ENCODE assay signal across 17 cellular contexts in the genomic region with DNA sequence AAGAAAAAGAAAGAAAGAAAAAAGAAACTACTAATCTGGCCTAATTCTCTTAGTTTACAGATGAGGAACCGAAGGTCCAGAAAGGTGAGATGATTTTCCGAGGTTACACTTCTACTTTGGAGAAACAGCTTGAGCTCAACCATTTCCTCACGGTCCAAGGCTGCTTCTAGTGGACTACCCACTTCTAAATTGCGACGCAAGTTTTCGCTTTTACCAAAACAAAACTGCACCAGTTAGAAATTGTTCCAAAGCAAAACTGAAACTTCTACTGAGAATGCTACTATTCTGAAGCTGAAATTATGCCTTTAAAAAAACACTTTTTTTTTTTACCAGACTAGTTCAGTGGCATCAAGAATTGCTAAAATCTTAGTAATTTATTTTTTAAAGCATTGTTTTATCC.
DNase-seq lines count a peak whose midpoint lies in the region; ATAC-seq and TF ChIP-seq lines count a peak whose summit lies in the region.
"Had no signal": no experiment of that assay in that cellular context is flagged by ENCODE, and none has a peak within 500 bp of the region (broad histone marks: within the 10 kb centered on the region; RNA-seq: fewer than 3 reads in every experiment).

No MANE protein-coding gene starts in this region.

- CTCF ChIA-PET in CD4-positive, alpha-beta memory T cell (lab: Charles Lee; ENCODE audit: partially characterized antibody) = interaction anchor here (1.6 kb wide), 1 partner anchor 36 kb away, joined by 5 read pairs; no protein-coding TSS in a partner anchor
- CTCF ChIA-PET in activated CD8-positive, alpha-beta T cell treated with anti-CD3 and anti-CD28 coated beads for 36 hours (lab: Charles Lee) = no interaction called here

- no peak overlapping the region for H3K4me3 ChIP-seq in CD4-positive, alpha-beta memory T cell (ENCODE audit: low read length in 2 of 2)
- H3K4me3 ChIP-seq: smooth muscle cell had no signal

- H3K27ac ChIP-seq in CD4-positive, alpha-beta memory T cell (ENCODE audit: low read depth, low read length) = no peak overlapping the region

- H3K36me3 ChIP-seq in CD4-positive, alpha-beta memory T cell (ENCODE audit: insufficient read depth, low read length) = no peaks in the 10 kb centered on the region

- peak overlapping the region in 3 of 7 donors; percentile 47 to 75 (median 64) for H3K27ac Mint-ChIP-seq in CD4-positive, alpha-beta memory T cell
- H3K27ac Mint-ChIP-seq in progenitor cell of endocrine pancreas = no peak overlapping the region
- H3K27ac Mint-ChIP-seq in activated CD8-positive, alpha-beta T cell treated with anti-CD3 and anti-CD28 coated beads for 36 hours = no peak overlapping the region

- no peak for DNase-seq in CD4-positive, alpha-beta memory T cell
- DNase-seq in progenitor cell of endocrine pancreas (ENCODE audit: low spot score, unreplicated experiment) (no peak), LoVo (ENCODE audit: low spot score) (no peak), GDM1 (lab: John Stamatoyannopoulos, UW) (no peak)
- DNase-seq in activated CD8-positive, alpha-beta T cell treated with anti-CD3 and anti-CD28 coated beads for 36 hours = no peak
- DNase-seq: amygdala; DMS53; effector CD8-positive, alpha-beta T cell; NCI-H2107; OCI-M1; T1000; trophoblast cell had no signal

- H3K9me3 Mint-ChIP-seq in CD4-positive, alpha-beta memory T cell = peaks cover 0 to 2% (median 0%) of the 10 kb centered on the region in 8 donors
- peaks cover under 1% of the 10 kb centered on the region for H3K9me3 Mint-ChIP-seq in progenitor cell of endocrine pancreas (ENCODE audit: low read depth)
- no peaks in the 10 kb centered on the region for H3K9me3 Mint-ChIP-seq in activated CD8-positive, alpha-beta T cell treated with anti-CD3 and anti-CD28 coated beads for 36 hours
- H3K9me3 Mint-ChIP-seq: neural crest cell had no signal

- intact Hi-C loops in CD4-positive, alpha-beta memory T cell (cut with micrococcal nuclease) = no loop called here
- intact Hi-C loops in activated CD8-positive, alpha-beta T cell treated with anti-CD3 and anti-CD28 coated beads for 36 hours (cut with micrococcal nuclease) = no loop called here

- peaks cover 0 to under 1% of the 10 kb centered on the region in 2 donors for H3K27me3 Mint-ChIP-seq in CD4-positive, alpha-beta memory T cell
- no peaks in the 10 kb centered on the region for H3K27me3 Mint-ChIP-seq in progenitor cell of endocrine pancreas
- H3K27me3 Mint-ChIP-seq in activated CD8-positive, alpha-beta T cell treated with anti-CD3 and anti-CD28 coated beads for 36 hours = no peaks in the 10 kb centered on the region

- TF ChIP-seq CTCF in progenitor cell of endocrine pancreas (IDR thresholded peaks at IDR 0.05; ENCODE audit: unreplicated experiment) = no peak
- no peak for TF ChIP-seq CTCF in activated CD8-positive, alpha-beta T cell treated with anti-CD3 and anti-CD28 coated beads for 36 hours (IDR thresholded peaks at IDR 0.05)

- POLR2A ChIA-PET in CD4-positive, alpha-beta memory T cell (lab: Charles Lee; ENCODE audit: partially characterized antibody) = no interaction called here
- POLR2A ChIA-PET in activated CD8-positive, alpha-beta T cell treated with anti-CD3 and anti-CD28 coated beads for 36 hours (lab: Charles Lee) = no interaction called here

- peaks cover 0 to 8% of the 10 kb centered on the region in 2 donors for H3K36me3 Mint-ChIP-seq in CD4-positive, alpha-beta memory T cell
- no peaks in the 10 kb centered on the region for H3K36me3 Mint-ChIP-seq in progenitor cell of endocrine pancreas (ENCODE audit: insufficient read depth)
- H3K36me3 Mint-ChIP-seq in activated CD8-positive, alpha-beta T cell treated with anti-CD3 and anti-CD28 coated beads for 36 hours (ENCODE audit: low read depth) = no peaks in the 10 kb centered on the region

- H3K4me1 ChIP-seq in CD4-positive, alpha-beta memory T cell (ENCODE audit: insufficient read depth, low read length) = no peaks in the 10 kb centered on the region

- peak overlapping the region in 7 of 8 donors; percentile 14 to 57 (median 31) for H3K4me3 Mint-ChIP-seq in CD4-positive, alpha-beta memory T cell
- no peak overlapping the region for H3K4me3 Mint-ChIP-seq in progenitor cell of endocrine pancreas (ENCODE audit: low read depth)
- no peak overlapping the region for H3K4me3 Mint-ChIP-seq in activated CD8-positive, alpha-beta T cell treated with anti-CD3 and anti-CD28 coated beads for 36 hours
- H3K4me3 Mint-ChIP-seq: neural crest cell had no signal

- H3K27me3 ChIP-seq in CD4-positive, alpha-beta memory T cell (ENCODE audit: insufficient read depth, low read length) = no peaks in the 10 kb centered on the region

- ATAC-seq in GM19025 (IDR thresholded peaks at IDR 0.05; ENCODE audit: low read depth, unreplicated experiment) (peak; percentile 92), HG02571 (IDR thresholded peaks at IDR 0.05; ENCODE audit: unreplicated experiment) (peak; percentile 82), HG03521 (IDR thresholded peaks at IDR 0.05; ENCODE audit: unreplicated experiment) (peak; percentile 80)
- no peak for ATAC-seq in activated CD8-positive, alpha-beta T cell treated with anti-CD3 and anti-CD28 coated beads for 36 hours

- H3K9me3 ChIP-seq in CD4-positive, alpha-beta memory T cell (ENCODE audit: control insufficient read depth in 1 of 2, low read length in 2 of 2) = no peaks in the 10 kb centered on the region

- peaks cover 0 to 4% (median 3%) of the 10 kb centered on the region in 4 donors for H3K4me1 Mint-ChIP-seq in CD4-positive, alpha-beta memory T cell
- peaks cover 11% of the 10 kb centered on the region for H3K4me1 Mint-ChIP-seq in progenitor cell of endocrine pancreas (ENCODE audit: low read depth)
- peaks cover 2% of the 10 kb centered on the region for H3K4me1 Mint-ChIP-seq in activated CD8-positive, alpha-beta T cell treated with anti-CD3 and anti-CD28 coated beads for 36 hours (ENCODE audit: low read depth)
- H3K4me1 Mint-ChIP-seq: neural crest cell had no signal

Comparison
In these comparisons a context has a peak if more than half of its experiments do, and no peak if none do; other contexts are left out.
1. H3K4me3 Mint-ChIP-seq: peak in CD4-positive, alpha-beta memory T cell (7 of 8); none in progenitor cell of endocrine pancreas (single experiment) and activated CD8-positive, alpha-beta T cell treated with anti-CD3 and anti-CD28 coated beads for 36 hours (single experiment).